13 cellular contexts compared by ENCODE assay signal in the genomic region with DNA sequence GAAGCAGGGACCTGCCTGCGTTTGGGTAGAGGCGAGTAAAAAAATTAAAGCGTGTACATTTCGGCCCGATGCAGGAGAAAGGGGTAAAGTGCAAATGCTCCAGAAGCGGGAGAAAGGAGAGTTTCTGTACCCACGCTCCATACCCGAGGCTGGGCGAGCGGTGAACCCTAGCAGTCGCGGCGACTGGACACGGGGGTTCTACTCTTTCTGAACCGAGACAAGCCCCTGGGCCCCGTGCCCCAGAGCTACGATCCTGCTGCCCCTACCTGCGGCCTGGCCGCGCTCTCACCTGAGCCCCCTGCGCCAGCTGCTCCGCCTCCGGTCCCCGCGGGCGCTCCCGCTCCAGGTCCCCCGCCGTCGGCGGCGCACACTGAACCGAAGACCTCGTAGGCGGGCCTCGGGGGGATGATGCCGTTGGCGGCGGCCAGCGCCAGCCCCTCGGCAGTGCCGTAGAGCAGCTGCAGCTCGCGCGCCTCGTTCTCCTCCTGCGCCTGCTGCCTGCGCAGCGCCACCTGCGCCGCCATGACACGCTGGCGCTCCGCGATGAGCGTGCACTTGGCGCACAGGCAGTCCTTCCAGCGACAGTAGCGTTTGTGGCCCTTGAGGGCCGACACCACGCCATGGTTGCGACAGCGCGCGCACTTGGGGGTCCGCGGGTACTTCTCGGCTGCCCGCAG. TPM values are rescaled to one million over a fixed set of nuclear protein-coding genes. Genes with fewer than 3 reads are reported as not detected.
DNase-seq lines count a peak whose midpoint lies in the region; ATAC-seq, FAIRE-seq and TF ChIP-seq lines count a peak whose summit lies in the region.
"Had no signal": no experiment of that assay in that cellular context is flagged by ENCODE, and none has a peak within 500 bp of the region (broad histone marks: within the 10 kb centered on the region; RNA-seq: fewer than 3 reads in every experiment).

No MANE protein-coding gene starts in this region.

- no peaks in the 10 kb centered on the region for H3K79me1 ChIP-seq in H1 (ENCODE audit: low read depth, low read length)

- in situ Hi-C loops in G401 (cut with HindIII; ENCODE audit: low sequenced_read_pairs), result no loop called here
- in situ Hi-C loops in HepG2 (cut with HindIII; ENCODE audit: extremely low pct_ligation_motif_present, low pct_unique_long_range_greater_than_20kb), result no loop called here

- no peak for TF ChIP-seq EP300 in H1 (IDR thresholded peaks at IDR 0.05; ENCODE audit: borderline replicate concordance in 1 of 2, low read depth in 2 of 2, low read length in 2 of 2)
- TF ChIP-seq EP300 in HepG2 (IDR thresholded peaks at IDR 0.05; ENCODE audit: low read depth in 2 of 2, low read length in 2 of 2), result no peak
- TF ChIP-seq EP300 in HepG2 (CRISPR knock-in tag; IDR thresholded peaks at IDR 0.05; ENCODE audit: borderline replicate concordance), result no peak

- no peak overlapping the region for H4K91ac ChIP-seq in H1 (replicated peaks; ENCODE audit: insufficient read length, low read length)

- peak overlapping the region; percentile 35; the same call in 1 of the 2 replicates for H4K8ac ChIP-seq in H1 (ENCODE audit: extremely low read depth, insufficient read depth, low read length)

- no peak overlapping the region for H4K5ac ChIP-seq in H1 (ENCODE audit: insufficient read length, low read depth, low read length)

- H3K18ac ChIP-seq in H1 (ENCODE audit: extremely low read depth, low read length), result peak overlapping the region; percentile 48; the same call in 1 of the 2 replicates

- H2BK120ac ChIP-seq in H1 (replicated peaks; ENCODE audit: low read depth, low read length), result no peak overlapping the region

- peak overlapping the region; percentile 50; the same call in 1 of the 2 replicates for H2BK12ac ChIP-seq in H1 (ENCODE audit: low read depth, low read length)

- POLR2A ChIA-PET in H1 (lab: Charles Lee; ENCODE audit: partially characterized antibody), result interaction anchor here (0.8 kb wide), 1 partner anchor 10 kb away, joined by 3 read pairs; no protein-coding TSS in a partner anchor
- POLR2A ChIA-PET in PC-9 (lab: Charles Lee; ENCODE audit: unreplicated experiment), result no interaction called here
- POLR2A ChIA-PET in HepG2 (lab: Yijun Ruan, JAX), result no interaction called here

- H3K56ac ChIP-seq in H1 (replicated peaks; ENCODE audit: insufficient read length, low read depth, low read length), result no peak overlapping the region

- no peak overlapping the region for H3K9ac ChIP-seq in H1 (replicated peaks in 1 of 4; ENCODE audit: extremely low read depth in 1 of 4, low read depth in 3 of 4, low read length in 3 of 4)
- H3K9ac ChIP-seq in parathyroid adenoma, result no peak overlapping the region
- H3K9ac ChIP-seq in HepG2 (ENCODE audit: insufficient read depth, low read depth, low read length), result no peak overlapping the region

- H3K4me3 ChIP-seq in GM06990 (replicated peaks; ENCODE audit: low read depth, low read length), result peak overlapping the region; percentile 35
- H3K4me3 ChIP-seq in Jurkat, Clone E6-1 (ENCODE audit: low read length), result peak overlapping the region; percentile 40
- H3K4me3 ChIP-seq in H1 (ENCODE audit: extremely low read depth in 1 of 4, insufficient read depth in 2 of 4, low read depth in 3 of 4, low read length in 4 of 4), result peak overlapping the region; percentile 2 to 51 (median 19); a peak in 6 of 8 replicates
- H3K4me3 ChIP-seq in parathyroid adenoma (ENCODE audit: low read depth, low read length), result peak overlapping the region; percentile 2
- no peak overlapping the region for H3K4me3 ChIP-seq in PC-9
- no peak overlapping the region for H3K4me3 ChIP-seq in HepG2 (replicated peaks in 1 of 3; ENCODE audit: insufficient read depth in 1 of 3, low read depth in 2 of 3, low read length in 3 of 3)

- H3K27ac ChIP-seq in H1 (ENCODE audit: low read depth, low read length), result no peak overlapping the region
- no peak overlapping the region for H3K27ac ChIP-seq in parathyroid adenoma
- no peak overlapping the region for H3K27ac ChIP-seq in PC-9
- no peak overlapping the region for H3K27ac ChIP-seq in HepG2 (ENCODE audit: extremely low read length, insufficient read depth, low read length)
- H3K27ac ChIP-seq: SJSA1 had no signal

- H3K4me2 ChIP-seq in H1 (ENCODE audit: insufficient read depth in 1 of 2, low read depth in 2 of 2, low read length in 2 of 2), result peak overlapping the region; percentile 53 to 77
- H3K4me2 ChIP-seq in parathyroid adenoma (ENCODE audit: low read length), result no peak overlapping the region
- H3K4me2 ChIP-seq in PC-9, result no peak overlapping the region
- H3K4me2 ChIP-seq in HepG2 (ENCODE audit: low read depth, low read length), result no peak overlapping the region

- H4K20me1 ChIP-seq in H1 (replicated peaks in 1 of 2; ENCODE audit: control insufficient read depth in 1 of 2, insufficient read depth in 2 of 2, low read length in 2 of 2) (peaks cover 14 to 32% of the 10 kb centered on the region in 2 experiments), PC-9 (ENCODE audit: insufficient read depth) (no peaks in the 10 kb centered on the region), HepG2 (ENCODE audit: insufficient read depth, low read length) (no peaks in the 10 kb centered on the region)

- TF ChIP-seq POLR2A in H1 (IDR thresholded peaks at IDR 0.05; ENCODE audit: control extremely low read depth in 1 of 2, low read depth in 2 of 2, low read length in 2 of 2), result no peak
- no peak for TF ChIP-seq POLR2A in HepG2 (IDR thresholded peaks at IDR 0.05; ENCODE audit: insufficient read depth in 1 of 2, low read depth in 2 of 2, low read length in 2 of 2)

- CTCF ChIA-PET in H1 (lab: Charles Lee; ENCODE audit: partially characterized antibody) (interaction anchor here (1.9 to 7.4 kb wide), 3 partner anchors 9 to 183 kb away, joined by 4 to 32 read pairs (median 5); no protein-coding TSS in a partner anchor), PC-9 (lab: Charles Lee) (no interaction called here), HepG2 (lab: Yijun Ruan, JAX; ENCODE audit: low intra/inter-chr PET ratio, low total read pairs) (no interaction called here)

- peaks cover 10% of the 10 kb centered on the region for H3K27me3 ChIP-seq in GM06990 (replicated peaks; ENCODE audit: control insufficient read depth, insufficient read depth, low read length)
- H3K27me3 ChIP-seq in H1 (replicated peaks in 1 of 4; ENCODE audit: control insufficient read depth in 3 of 4, extremely low read depth in 1 of 4, insufficient read depth in 3 of 4, low read length in 3 of 4), result peaks cover 98 to 100% (median 99%) of the 10 kb centered on the region in 4 experiments
- peaks cover 69% of the 10 kb centered on the region for H3K27me3 ChIP-seq in parathyroid adenoma (ENCODE audit: control insufficient read depth, insufficient read depth, low read length)
- peaks cover 11% of the 10 kb centered on the region for H3K27me3 ChIP-seq in PC-9 (ENCODE audit: insufficient read depth, low read depth)
- H3K27me3 ChIP-seq in HepG2 (ENCODE audit: control insufficient read depth in 1 of 2, insufficient read depth in 2 of 2, low read length in 2 of 2), result peaks cover 15 to 76% of the 10 kb centered on the region in 2 experiments
- H3K27me3 ChIP-seq: SJSA1 had no signal

- no peak overlapping the region for H3K4ac ChIP-seq in H1 (replicated peaks; ENCODE audit: insufficient read length, low read depth, low read length)

- H2AK5ac ChIP-seq in H1 (ENCODE audit: low read depth, low read length), result no peak overlapping the region

- intact Hi-C loops in PC-9 (cut with micrococcal nuclease; ENCODE audit: unreplicated experiment), result no loop called here
- intact Hi-C loops in HepG2 (cut with micrococcal nuclease; ENCODE audit: unreplicated experiment), result no loop called here

- H3K23ac ChIP-seq in H1 (ENCODE audit: insufficient read length), result no peak overlapping the region

- H2BK5ac ChIP-seq in H1 (ENCODE audit: low read depth, low read length), result no peak overlapping the region

- no peaks in the 10 kb centered on the region; a peak in 1 of 4 replicates for H3K9me3 ChIP-seq in H1 (ENCODE audit: insufficient read depth in 2 of 2, low read depth in 1 of 2, low read length in 1 of 2)
- no peaks in the 10 kb centered on the region for H3K9me3 ChIP-seq in parathyroid adenoma (ENCODE audit: control insufficient read depth, low read length)
- H3K9me3 ChIP-seq in PC-9 (ENCODE audit: insufficient read depth, low read depth), result no peaks in the 10 kb centered on the region
- no peaks in the 10 kb centered on the region for H3K9me3 ChIP-seq in HepG2 (ENCODE audit: low read length)

- H3K79me2 ChIP-seq in H1 (ENCODE audit: control insufficient read depth in 1 of 2, insufficient read depth in 2 of 2, low read length in 2 of 2) (no peaks in the 10 kb centered on the region), parathyroid adenoma (no peaks in the 10 kb centered on the region), PC-9 (ENCODE audit: low read depth) (no peaks in the 10 kb centered on the region), HepG2 (ENCODE audit: insufficient read depth, low read length) (no peaks in the 10 kb centered on the region)

- TF ChIP-seq CTCF in GM06990 (IDR thresholded peaks at IDR 0.05; ENCODE audit: insufficient read depth, low read length, poor library complexity, severe bottlenecking) (no peak), H1 (IDR thresholded peaks at IDR 0.05; ENCODE audit: control extremely low read depth in 1 of 3, insufficient read depth in 1 of 3, low read depth in 1 of 3, low read length in 3 of 3) (no peak), parathyroid adenoma (IDR thresholded peaks at IDR 0.05) (no peak), PC-9 (conservative IDR thresholded peaks at IDR 0.05) (no peak), HepG2 (CRISPR knock-in tag; IDR thresholded peaks at IDR 0.05) (no peak)

- H3K36me3 ChIP-seq in GM06990 (ENCODE audit: control insufficient read depth, insufficient read depth, low read length) (no peaks in the 10 kb centered on the region), H1 (ENCODE audit: control insufficient read depth in 2 of 4, insufficient read depth in 4 of 4, low read length in 3 of 4) (peaks cover 0 to 13% (median 0%) of the 10 kb centered on the region in 4 experiments; a peak in 1 of 8 replicates), parathyroid adenoma (ENCODE audit: control insufficient read depth, insufficient read depth, low read length) (no peaks in the 10 kb centered on the region), PC-9 (ENCODE audit: low read depth) (no peaks in the 10 kb centered on the region), HepG2 (replicated peaks in 1 of 2; ENCODE audit: control insufficient read depth in 1 of 2, insufficient read depth in 2 of 2, low read length in 2 of 2) (no peaks in the 10 kb centered on the region)

- peaks cover 4 to 26% (median 18%) of the 10 kb centered on the region in 4 experiments; a peak in 6 of 7 replicates for H3K4me1 ChIP-seq in H1 (replicated peaks in 1 of 4; ENCODE audit: control insufficient read depth in 3 of 4, insufficient read depth in 4 of 4, low read length in 3 of 4)
- no peaks in the 10 kb centered on the region for H3K4me1 ChIP-seq in parathyroid adenoma
- H3K4me1 ChIP-seq in PC-9 (replicated peaks; ENCODE audit: insufficient read depth), result no peaks in the 10 kb centered on the region
- H3K4me1 ChIP-seq in HepG2 (ENCODE audit: insufficient read depth, low read length), result peaks cover 11% of the 10 kb centered on the region

- no peak overlapping the region for H2BK15ac ChIP-seq in H1 (ENCODE audit: low read length)

- TF ChIP-seq RAD21 in H1 (IDR thresholded peaks at IDR 0.05 in 1 of 2, conservative IDR thresholded peaks at IDR 0.05 in 1 of 2; ENCODE audit: low read depth in 2 of 2, low read length in 2 of 2) (no peak; a peak in 1 of 4 replicates), HepG2 (CRISPR knock-in tag; IDR thresholded peaks at IDR 0.05) (no peak)

- DNase-seq in GM06990 (ENCODE audit: extremely low read depth, insufficient read length) (no peak), H1 (ENCODE audit: low read depth in 1 of 2, low spot score in 2 of 2) (peak in 1 of 2 experiments; percentile 81), G401 (ENCODE audit: low spot score) (no peak), PC-9 (no peak), HepG2 (ENCODE audit: low spot score) (no peak)
- peak; percentile 32 for DNase-seq in Jurkat, Clone E6-1 (ENCODE audit: low read depth, low spot score)
- DNase-seq: cortex of kidney, head of caudate nucleus, NCI-H2029 had no signal

- peaks cover 15% of the 10 kb centered on the region for H3K23me2 ChIP-seq in H1 (ENCODE audit: low read depth, low read length)

- no peak for FAIRE-seq in H1 (lab: Jason Lieb, UNC)
- no peak for FAIRE-seq in HepG2 (lab: Jason Lieb, UNC)
- FAIRE-seq: G401.6 had no signal

- no peak overlapping the region for H2BK20ac ChIP-seq in H1 (ENCODE audit: low read length)

- no peak for ATAC-seq in HepG2

- no peak overlapping the region for H3K14ac ChIP-seq in H1 (ENCODE audit: insufficient read length)

- 2% methylated on average over 68 of the region's 69 CpGs; no CpG with 5 or more reads in 1 of the 2 experiments for WGBS in H1 (ENCODE audit: extremely low coverage in 1 of 2, insufficient coverage in 1 of 2, insufficient read length in 1 of 2, insufficient replicate concordance in 2 of 2, low coverage in 1 of 2, low lambda C conversion rate in 2 of 2, missing lambda C conversion rate in 1 of 2), 2 experiments
- 77% methylated on average over 34 of the region's 69 CpGs for WGBS in HepG2 (ENCODE audit: low lambda C conversion rate)

- no TSS peak for BruUV-seq in PC-9 (replicated peaks; lab: Mats Ljungman, UMichigan)
- no TSS peak for BruUV-seq in HepG2 (replicated peaks; lab: Mats Ljungman, UMichigan)

- H3F3A ChIP-seq in PC-9 (ENCODE audit: insufficient read depth, low read depth), result no peaks in the 10 kb centered on the region; the same call in 1 of the 2 replicates

- no peaks in the 10 kb centered on the region for H3K9me2 ChIP-seq in PC-9 (ENCODE audit: insufficient read depth)

- H2AFZ ChIP-seq in H1 (ENCODE audit: low read length) (peak overlapping the region; percentile 66; the same call in 1 of the 2 replicates), parathyroid adenoma (peak overlapping the region; percentile 53), PC-9 (no peak overlapping the region), HepG2 (ENCODE audit: low read length) (no peak overlapping the region)

RNA-seq across cellular contexts. Expression of gene DMRTA2, which starts 2.4 kb away (rescaled TPM):
- 0.71 TPM for polyA plus RNA-seq in Jurkat, Clone E6-1 (2012; ENCODE audit: insufficient read depth, insufficient read length)
- total RNA-seq in H1 (2021; fragmentation: NEBNext Ultra II Directional; extraction: Animal tissue kit (Norgen Biotek cat#: 25700)), result not detected in 2 replicates
- polyA plus RNA-seq in H1 (2011; rRNA removed), result 0.03 TPM in 1 of 2 replicates, not detected in the other
- 0.03 TPM for polyA plus RNA-seq in H1 (2011; cell fraction: cytosol; rRNA removed)
- polyA plus RNA-seq in H1 (2011; cell fraction: nucleus; rRNA removed), result not detected
- polyA plus RNA-seq in H1 (2012, experiment 1 of 2), result 0.05 TPM in 1 of 4 replicates, not detected in the others
- not detected for polyA plus RNA-seq in H1 (2012, experiment 2 of 2)
- 0.02 TPM for polyA plus RNA-seq in H1 (2013, experiment 1 of 2)
- polyA plus RNA-seq in H1 (2013, experiment 2 of 2), result 0.02 TPM
- polyA minus RNA-seq in H1 (2011; rRNA and poly(A)+ RNA removed), result not detected in 2 replicates
- polyA minus RNA-seq in H1 (2011; cell fraction: cytosol; rRNA and poly(A)+ RNA removed), result not detected
- not detected for polyA minus RNA-seq in H1 (2011; cell fraction: nucleus; rRNA and poly(A)+ RNA removed)
- not detected in 2 replicates for total RNA-seq in G401 (2014; rRNA removed; shearing (Covaris generic))
- total RNA-seq in PC-9 (2021), result not detected in 2 replicates
- not detected in 2 replicates for total RNA-seq in HepG2 (2016; rRNA removed; fragmentation: Illumina TruSeq; extraction: Trizol)
- total RNA-seq in HepG2 (2016; cell fraction: cytosol; rRNA removed; fragmentation: Illumina TruSeq; extraction: Trizol; ENCODE audit: low read depth), result not detected in 2 replicates
- not detected in 2 replicates for total RNA-seq in HepG2 (2016; cell fraction: insoluble cytoplasmic fraction; rRNA removed; fragmentation: Illumina TruSeq; extraction: Trizol)
- total RNA-seq in HepG2 (2016; cell fraction: membrane; rRNA removed; fragmentation: Illumina TruSeq; extraction: Trizol), result not detected in 2 replicates
- total RNA-seq in HepG2 (2016; cell fraction: nucleus; rRNA removed; fragmentation: Illumina TruSeq; extraction: Trizol), result not detected in 2 replicates
- polyA plus RNA-seq in HepG2 (2011; rRNA removed), result 0.03 TPM in 1 of 2 replicates, not detected in the other
- 0.01 TPM in 1 of 2 replicates, not detected in the other for polyA plus RNA-seq in HepG2 (2011; cell fraction: cytosol; rRNA removed)
- not detected in 2 replicates for polyA plus RNA-seq in HepG2 (2011; cell fraction: nucleus; rRNA removed)
- polyA plus RNA-seq in HepG2 (2012), result not detected in 2 replicates
- 0.05 TPM in 1 of 2 replicates, not detected in the other for polyA plus RNA-seq in HepG2 (2016; cell fraction: cytosol; fragmentation: Illumina TruSeq; extraction: Trizol; ENCODE audit: low read depth)
- not detected in 2 replicates for polyA plus RNA-seq in HepG2 (2016; cell fraction: insoluble cytoplasmic fraction; fragmentation: Illumina TruSeq; extraction: Trizol; ENCODE audit: low read depth)
- not detected in 2 replicates for polyA plus RNA-seq in HepG2 (2016; cell fraction: membrane; fragmentation: Illumina TruSeq; extraction: Trizol; ENCODE audit: low read depth)
- polyA plus RNA-seq in HepG2 (2016; cell fraction: nucleus; fragmentation: Illumina TruSeq; extraction: Trizol; ENCODE audit: insufficient read depth, low read depth), result not detected in 2 replicates
- polyA minus RNA-seq in HepG2 (2011; rRNA and poly(A)+ RNA removed; ENCODE audit: low replicate concordance), result not detected in 2 replicates
- not detected in 2 replicates for polyA minus RNA-seq in HepG2 (2011; cell fraction: cytosol; rRNA and poly(A)+ RNA removed)
- polyA minus RNA-seq in HepG2 (2011; cell fraction: nucleus; rRNA and poly(A)+ RNA removed), result 0.13 TPM in 1 of 2 replicates, not detected in the other
- total RNA-seq: omental fat pad had no signal

Comparison
In these comparisons a context has a peak if more than half of its experiments do, and no peak if none do; other contexts are left out.
1. H3K4me3 ChIP-seq: peak in GM06990 (single experiment), Jurkat, Clone E6-1 (single experiment), H1 (4 of 4) and parathyroid adenoma (single experiment); none in PC-9 (single experiment) and HepG2 (0 of 3).
2. H2AFZ ChIP-seq: peak in H1 (single experiment) and parathyroid adenoma (single experiment); none in PC-9 (single experiment) and HepG2 (single experiment).
3. H3K4me2 ChIP-seq: peak in H1 (2 of 2); none in parathyroid adenoma (single experiment), PC-9 (single experiment) and HepG2 (single experiment).